In the genomic region with DNA sequence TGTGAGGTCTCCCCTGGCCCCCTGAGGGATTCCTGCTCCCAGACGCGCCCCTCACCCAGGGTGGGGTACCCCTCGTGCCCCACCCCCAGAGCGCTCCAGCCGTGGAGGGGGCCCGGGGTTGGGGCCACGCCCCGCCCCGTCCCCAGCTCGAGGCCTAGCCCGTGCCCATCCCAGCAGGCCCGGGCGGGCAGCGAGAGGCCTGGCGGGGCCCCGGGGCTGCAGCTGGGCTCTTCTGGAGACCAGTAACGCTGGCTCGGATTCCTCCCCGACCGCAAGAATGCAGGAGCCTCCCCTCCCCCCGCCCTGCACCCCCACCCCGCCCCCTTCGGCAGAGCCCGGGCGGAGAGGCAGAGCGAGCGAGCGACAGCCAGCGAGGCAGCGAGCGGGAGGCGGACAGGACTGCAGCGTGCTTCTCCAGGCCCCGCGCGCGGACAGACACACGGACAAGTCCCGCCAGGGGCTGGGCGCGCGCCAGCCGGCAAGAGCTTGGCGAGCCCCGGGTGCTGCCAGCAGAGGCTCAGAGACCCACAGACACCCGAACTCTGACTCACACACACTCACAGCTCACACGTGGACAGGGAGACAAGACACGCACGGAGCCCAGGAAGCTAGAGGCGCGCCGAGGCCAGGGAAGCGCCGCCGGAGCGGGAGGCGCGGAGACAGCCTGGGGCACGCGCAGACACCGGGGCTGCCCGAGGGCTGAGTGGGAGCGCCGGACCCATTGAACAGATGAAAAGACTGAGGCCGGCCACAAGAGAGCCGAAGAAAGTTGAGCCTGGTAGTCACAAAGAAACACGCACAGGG, we compare ENCODE assay signal across 8 cellular contexts. TPM values are rescaled to one million over a fixed set of nuclear protein-coding genes. Genes with fewer than 3 reads are reported as not detected.
A peak's percentile ranks its signal among the peaks of the same experiment; 100 is the strongest.
DNase-seq lines count a peak whose midpoint lies in the region; ATAC-seq, FAIRE-seq and TF ChIP-seq lines count a peak whose summit lies in the region.

No MANE protein-coding gene starts in this region.

- DNase-seq in DMS79 (lab: John Stamatoyannopoulos, UW) (peak; percentile 35), RCC 7860 (ENCODE audit: low spot score) (peak; percentile 84), amygdala (lab: John Stamatoyannopoulos, UW) (peak in 39 of 56 donors; percentile 21 to 87 (median 53)), right atrium auricular region (ENCODE audit: low spot score) (peak; percentile 88), prostate gland (ENCODE audit: low spot score) (peak; percentile 82), germinal center (ENCODE audit: low spot score) (no peak)

- WGBS in prostate gland: 12% methylated on average over 41 of the region's 67 CpGs

- TF ChIP-seq CTCF in right atrium auricular region (IDR thresholded peaks at IDR 0.05): no peak
- TF ChIP-seq CTCF in prostate gland (IDR thresholded peaks at IDR 0.05): peak in 1 of 4 experiments; percentile 15

- no peaks in the 10 kb centered on the region for H3K9me3 ChIP-seq in right atrium auricular region
- no peaks in the 10 kb centered on the region for H3K9me3 ChIP-seq in prostate gland

- H3K4me3 ChIP-seq in right atrium auricular region (peak overlapping the region; percentile 39 to 43), prostate gland (peak overlapping the region; percentile 23 to 28)

- no peaks in the 10 kb centered on the region for H3K27me3 ChIP-seq in right atrium auricular region
- H3K27me3 ChIP-seq in prostate gland (replicated peaks; ENCODE audit: insufficient read depth): no peaks in the 10 kb centered on the region

- H3K27ac ChIP-seq in right atrium auricular region (peak overlapping the region; percentile 94 to 98), prostate gland (peak overlapping the region; percentile 92 to 97)

- intact Hi-C loops in prostate gland (cut with DNase I): loop anchor here (1.0 kb wide), 1 partner anchor 15 kb away; a partner anchor contains a TSS

- ATAC-seq in HG03442 (IDR thresholded peaks at IDR 0.05; ENCODE audit: unreplicated experiment) (no peak), GM21619 (IDR thresholded peaks at IDR 0.05; ENCODE audit: unreplicated experiment) (no peak)

- FAIRE-seq in RCC 7860 (lab: Jason Lieb, UNC): no peak

- peaks cover 0 to 85% of the 10 kb centered on the region in 2 donors for H3K4me1 ChIP-seq in right atrium auricular region
- peaks cover 65% of the 10 kb centered on the region for H3K4me1 ChIP-seq in prostate gland (replicated peaks)

- H3K36me3 ChIP-seq in right atrium auricular region: peaks cover 28% of the 10 kb centered on the region
- H3K36me3 ChIP-seq in prostate gland: no peaks in the 10 kb centered on the region

- peak; percentile 38 for TF ChIP-seq POLR2A in prostate gland (IDR thresholded peaks at IDR 0.05)

RNA-seq across cellular contexts. Expression of a gene that starts 15.2 kb away (rescaled TPM):
- 10 to 100 TPM; 17.5 to 43.7 TPM for total RNA-seq in right atrium auricular region
- 10 to 100 TPM; 46.6 to 56.8 TPM for total RNA-seq in prostate gland

RNA-seq across cellular contexts. Expression of a gene that starts 26.8 kb away (rescaled TPM):
- total RNA-seq in right atrium auricular region (under 1 TPM in 1 of 2 donors, not detected in 1; 0.16 TPM), prostate gland (under 1 TPM in 1 of 2 donors, not detected in 1; 0.17 TPM)

RNA-seq across cellular contexts. Expression of a gene that starts 45.6 kb away (rescaled TPM):
- total RNA-seq in right atrium auricular region: not detected
- total RNA-seq in prostate gland: not detected
